8 cellular contexts compared by ENCODE assay signal in the genomic region with DNA sequence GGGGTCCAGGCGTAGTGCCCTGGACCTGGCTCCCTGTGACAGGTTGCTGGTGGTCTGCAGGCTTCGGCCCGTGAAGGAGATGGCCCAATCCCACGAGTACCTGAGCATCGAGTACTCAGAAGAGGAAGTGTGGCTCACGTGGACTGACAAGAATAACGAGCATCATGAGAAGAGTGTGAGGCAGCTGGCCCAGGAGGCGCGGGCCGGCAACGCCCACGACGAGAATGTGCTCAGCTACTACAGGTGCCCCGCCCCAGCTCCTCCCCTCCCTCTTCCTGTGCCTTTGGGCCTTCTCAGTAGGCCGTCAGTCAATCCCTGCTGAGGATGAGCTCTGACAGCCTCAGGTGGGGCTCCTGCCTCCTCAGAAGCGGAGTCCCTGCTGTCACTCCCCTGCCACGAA. TPM values are rescaled to one million over a fixed set of nuclear protein-coding genes. Genes with fewer than 3 reads are reported as not detected.
DNase-seq lines count a peak whose midpoint lies in the region; ATAC-seq and TF ChIP-seq lines count a peak whose summit lies in the region.

No MANE protein-coding gene starts in this region.

- CTCF ChIA-PET in activated naive CD4-positive, alpha-beta T cell treated with anti-CD3 and anti-CD28 coated beads for 36 hours (lab: Charles Lee), result no interaction called here
- CTCF ChIA-PET in SK-N-SH (lab: Yijun Ruan, JAX), result interaction anchor here (0.9 to 3.6 kb wide), 4 partner anchors 14 to 84 kb away, joined by 4 to 16 read pairs (median 4); no protein-coding TSS in a partner anchor

- WGBS in trophoblast cell (ENCODE audit: extremely low coverage, insufficient coverage, insufficient read length), result no CpG with 5 or more reads among the region's 17 CpGs
- 92% methylated on average over 16 of the region's 17 CpGs for WGBS in SK-N-SH (ENCODE audit: low lambda C conversion rate)

- no peaks in the 10 kb centered on the region for H3F3A ChIP-seq in SK-N-SH (replicated peaks; ENCODE audit: insufficient read depth)

- TF ChIP-seq EP300 in SK-N-SH (IDR thresholded peaks at IDR 0.05; ENCODE audit: borderline replicate concordance in 1 of 2, low read depth in 1 of 2, low read length in 1 of 2), result no peak

- intact Hi-C loops in activated naive CD4-positive, alpha-beta T cell treated with anti-CD3 and anti-CD28 coated beads for 36 hours (cut with micrococcal nuclease), result no loop called here

- TF ChIP-seq CTCF in SK-N-SH (IDR thresholded peaks at IDR 0.05), result no peak

- in situ Hi-C loops in Caki2 (cut with HindIII; ENCODE audit: low pct_unique_long_range_greater_than_20kb, low sequenced_read_pairs), result no loop called here

- no peaks in the 10 kb centered on the region for H4K20me1 ChIP-seq in SK-N-SH (ENCODE audit: insufficient read depth)

- H2AFZ ChIP-seq in trophoblast cell (ENCODE audit: insufficient read depth, low read length, poor library complexity) (no peak overlapping the region), SK-N-SH (ENCODE audit: low read depth) (no peak overlapping the region)

- TF ChIP-seq RAD21 in SK-N-SH (IDR thresholded peaks at IDR 0.05; ENCODE audit: low read length), result no peak

- H3K27ac ChIP-seq in trophoblast cell (ENCODE audit: low read depth, low read length), result no peak overlapping the region
- H3K27ac ChIP-seq in SK-N-SH (ENCODE audit: low read depth in 2 of 2, low read length in 1 of 2), result no peak overlapping the region

- H3K27ac Mint-ChIP-seq in activated naive CD4-positive, alpha-beta T cell treated with anti-CD3 and anti-CD28 coated beads for 36 hours, result no peak overlapping the region

- H3K27me3 ChIP-seq in trophoblast cell (ENCODE audit: insufficient read depth, low read length), result no peaks in the 10 kb centered on the region
- H3K27me3 ChIP-seq in SK-N-SH (ENCODE audit: insufficient read depth), result no peaks in the 10 kb centered on the region

- H3K36me3 ChIP-seq in trophoblast cell (ENCODE audit: control insufficient read depth in 1 of 2, insufficient read depth in 2 of 2, low read length in 2 of 2) (peaks cover 3 to 5% of the 10 kb centered on the region in 2 experiments), SK-N-SH (replicated peaks in 1 of 2; ENCODE audit: control insufficient read depth in 1 of 2, insufficient read depth in 2 of 2, low read length in 1 of 2) (no peaks in the 10 kb centered on the region)

- ATAC-seq in HG03280 (IDR thresholded peaks at IDR 0.05; ENCODE audit: unreplicated experiment) (no peak), HG03571 (IDR thresholded peaks at IDR 0.05; ENCODE audit: unreplicated experiment) (no peak)

- peaks cover 42% of the 10 kb centered on the region for H3K36me3 Mint-ChIP-seq in activated naive CD4-positive, alpha-beta T cell treated with anti-CD3 and anti-CD28 coated beads for 36 hours (ENCODE audit: low read depth)

- H4K91ac ChIP-seq in trophoblast cell (ENCODE audit: low read depth, low read length), result no peak overlapping the region

- H3K4me3 ChIP-seq in trophoblast cell (ENCODE audit: low read depth, low read length), result no peak overlapping the region
- H3K4me3 ChIP-seq in SK-N-SH (ENCODE audit: low read depth in 2 of 2, low read length in 1 of 2), result no peak overlapping the region

- no peaks in the 10 kb centered on the region for H3K27me3 Mint-ChIP-seq in activated naive CD4-positive, alpha-beta T cell treated with anti-CD3 and anti-CD28 coated beads for 36 hours (ENCODE audit: low read depth)

- no peaks in the 10 kb centered on the region for H3K9me2 ChIP-seq in SK-N-SH

- H3K9me3 ChIP-seq in trophoblast cell (ENCODE audit: insufficient read depth, low read depth, low read length), result peaks cover 2% of the 10 kb centered on the region
- H3K9me3 ChIP-seq in SK-N-SH, result no peaks in the 10 kb centered on the region

- H3K4ac ChIP-seq in trophoblast cell (ENCODE audit: low read depth, low read length), result no peak overlapping the region

- H3K9ac ChIP-seq in trophoblast cell (ENCODE audit: low read length) (no peak overlapping the region), SK-N-SH (no peak overlapping the region)

- H3K14ac ChIP-seq in trophoblast cell (ENCODE audit: low read length), result no peak overlapping the region

- H3K18ac ChIP-seq in trophoblast cell (ENCODE audit: low read length), result no peak overlapping the region

- H3K4me3 Mint-ChIP-seq in activated naive CD4-positive, alpha-beta T cell treated with anti-CD3 and anti-CD28 coated beads for 36 hours, result no peak overlapping the region

- H3K79me1 ChIP-seq in trophoblast cell (ENCODE audit: low read length), result no peaks in the 10 kb centered on the region

- no peaks in the 10 kb centered on the region for H3K4me1 ChIP-seq in trophoblast cell (ENCODE audit: control insufficient read depth in 1 of 2, insufficient read depth in 2 of 2, low read length in 2 of 2)
- peaks cover 0 to 4% of the 10 kb centered on the region in 2 experiments; a peak in 3 of 4 replicates for H3K4me1 ChIP-seq in SK-N-SH (ENCODE audit: control insufficient read depth in 1 of 2, insufficient read depth in 2 of 2, low read depth in 1 of 2, low read length in 1 of 2)

- POLR2A ChIA-PET in SK-N-SH (lab: Yijun Ruan, JAX), result no interaction called here

- no peak overlapping the region for H2BK120ac ChIP-seq in trophoblast cell (ENCODE audit: insufficient read depth, low read length, poor library complexity)

- no peak overlapping the region for H4K12ac ChIP-seq in trophoblast cell (ENCODE audit: low read depth, low read length)

- H3K23ac ChIP-seq in trophoblast cell (ENCODE audit: low read length), result no peak overlapping the region

- H2BK12ac ChIP-seq in trophoblast cell (ENCODE audit: low read length), result no peak overlapping the region

- H2AK5ac ChIP-seq in trophoblast cell (ENCODE audit: low read length), result no peak overlapping the region

- peak; percentile 66 for DNase-seq in Caki2 (ENCODE audit: low read depth)
- peak; percentile 85 for DNase-seq in SW480 (ENCODE audit: low spot score)
- DNase-seq in activated naive CD4-positive, alpha-beta T cell treated with anti-CD3 and anti-CD28 coated beads for 36 hours, result peak; percentile 71
- peak; percentile 42 to 50 for DNase-seq in trophoblast cell
- DNase-seq in SK-N-SH, result no peak
- no peak for DNase-seq in RPMI8226

- H3K4me1 Mint-ChIP-seq in activated naive CD4-positive, alpha-beta T cell treated with anti-CD3 and anti-CD28 coated beads for 36 hours (ENCODE audit: low read depth), result peaks cover 16% of the 10 kb centered on the region

- H2BK5ac ChIP-seq in trophoblast cell (ENCODE audit: low read depth, low read length, poor library complexity), result no peak overlapping the region

- H3K4me2 ChIP-seq in trophoblast cell (ENCODE audit: low read length) (no peak overlapping the region), SK-N-SH (no peak overlapping the region)

- no peaks in the 10 kb centered on the region for H3K79me2 ChIP-seq in trophoblast cell (ENCODE audit: control insufficient read depth, insufficient read depth, low read length, poor library complexity)
- H3K79me2 ChIP-seq in SK-N-SH (ENCODE audit: insufficient read depth), result no peaks in the 10 kb centered on the region

- no peak overlapping the region for H4K8ac ChIP-seq in trophoblast cell (ENCODE audit: low read depth, low read length)

- no peaks in the 10 kb centered on the region for H3K9me3 Mint-ChIP-seq in activated naive CD4-positive, alpha-beta T cell treated with anti-CD3 and anti-CD28 coated beads for 36 hours

TF ChIP-seq in SK-N-SH, 30 proteins besides CTCF, POLR2A, EP300 and RAD21:
- no peak for TF ChIP-seq POLR2AphosphoS5 (IDR thresholded peaks at IDR 0.05; ENCODE audit: low read depth, low read length)
- TF ChIP-seq, protein P1, sequence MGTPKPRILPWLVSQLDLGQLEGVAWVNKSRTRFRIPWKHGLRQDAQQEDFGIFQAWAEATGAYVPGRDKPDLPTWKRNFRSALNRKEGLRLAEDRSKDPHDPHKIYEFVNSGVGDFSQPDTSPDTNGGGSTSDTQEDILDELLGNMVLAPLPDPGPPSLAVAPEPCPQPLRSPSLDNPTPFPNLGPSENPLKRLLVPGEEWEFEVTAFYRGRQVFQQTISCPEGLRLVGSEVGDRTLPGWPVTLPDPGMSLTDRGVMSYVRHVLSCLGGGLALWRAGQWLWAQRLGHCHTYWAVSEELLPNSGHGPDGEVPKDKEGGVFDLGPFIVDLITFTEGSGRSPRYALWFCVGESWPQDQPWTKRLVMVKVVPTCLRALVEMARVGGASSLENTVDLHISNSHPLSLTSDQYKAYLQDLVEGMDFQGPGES (IDR thresholded peaks at IDR 0.05; ENCODE audit: low read depth, low read length), result no peak
- TF ChIP-seq, protein P2, sequence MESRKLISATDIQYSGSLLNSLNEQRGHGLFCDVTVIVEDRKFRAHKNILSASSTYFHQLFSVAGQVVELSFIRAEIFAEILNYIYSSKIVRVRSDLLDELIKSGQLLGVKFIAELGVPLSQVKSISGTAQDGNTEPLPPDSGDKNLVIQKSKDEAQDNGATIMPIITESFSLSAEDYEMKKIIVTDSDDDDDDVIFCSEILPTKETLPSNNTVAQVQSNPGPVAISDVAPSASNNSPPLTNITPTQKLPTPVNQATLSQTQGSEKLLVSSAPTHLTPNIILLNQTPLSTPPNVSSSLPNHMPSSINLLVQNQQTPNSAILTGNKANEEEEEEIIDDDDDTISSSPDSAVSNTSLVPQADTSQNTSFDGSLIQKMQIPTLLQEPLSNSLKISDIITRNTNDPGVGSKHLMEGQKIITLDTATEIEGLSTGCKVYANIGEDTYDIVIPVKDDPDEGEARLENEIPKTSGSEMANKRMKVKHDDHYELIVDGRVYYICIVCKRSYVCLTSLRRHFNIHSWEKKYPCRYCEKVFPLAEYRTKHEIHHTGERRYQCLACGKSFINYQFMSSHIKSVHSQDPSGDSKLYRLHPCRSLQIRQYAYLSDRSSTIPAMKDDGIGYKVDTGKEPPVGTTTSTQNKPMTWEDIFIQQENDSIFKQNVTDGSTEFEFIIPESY (IDR thresholded peaks at IDR 0.05; ENCODE audit: borderline replicate concordance, low read depth), result no peak
- TF ChIP-seq NFIC (IDR thresholded peaks at IDR 0.05; ENCODE audit: borderline replicate concordance), result no peak
- no peak for TF ChIP-seq TAF1 (IDR thresholded peaks at IDR 0.05; ENCODE audit: borderline replicate concordance, low read depth, low read length)
- TF ChIP-seq ELF1 (IDR thresholded peaks at IDR 0.05), result no peak

RNA-seq across cellular contexts. Expression of a gene that starts 42.6 kb away (rescaled TPM):
- 41.7 and 68.5 TPM in 2 replicates for total RNA-seq in Caki2 (2014; rRNA removed; shearing (Covaris generic); ENCODE audit: low replicate concordance)
- 100 to 1,000 TPM; 199 to 205 TPM for total RNA-seq in activated naive CD4-positive, alpha-beta T cell treated with anti-CD3 and anti-CD28 coated beads for 36 hours
- polyA plus RNA-seq in trophoblast cell (2013), result 65.9 and 67.3 TPM in 2 replicates
- 49.8 and 59.0 TPM in 2 replicates for polyA plus RNA-seq in SK-N-SH (2012; rRNA removed)
- polyA plus RNA-seq in SK-N-SH (2012; cell fraction: cytosol; rRNA removed), result 43.2 and 47.9 TPM in 2 replicates
- polyA plus RNA-seq in SK-N-SH (2012; cell fraction: nucleus; rRNA removed), result 37.4 and 42.0 TPM in 2 replicates

RNA-seq across cellular contexts. Expression of a gene that starts 47.8 kb away (rescaled TPM):
- 59.3 and 60.1 TPM in 2 replicates for total RNA-seq in Caki2 (2014; rRNA removed; shearing (Covaris generic); ENCODE audit: low replicate concordance)
- total RNA-seq in activated naive CD4-positive, alpha-beta T cell treated with anti-CD3 and anti-CD28 coated beads for 36 hours, result 10 to 100 TPM; 34.8 to 35.1 TPM
- 4.9 and 5.1 TPM in 2 replicates for polyA plus RNA-seq in trophoblast cell (2013)
- 4.7 and 8.1 TPM in 2 replicates for polyA plus RNA-seq in SK-N-SH (2012; rRNA removed)
- 1.9 and 3.7 TPM in 2 replicates for polyA plus RNA-seq in SK-N-SH (2012; cell fraction: cytosol; rRNA removed)
- 22.6 and 23.4 TPM in 2 replicates for polyA plus RNA-seq in SK-N-SH (2012; cell fraction: nucleus; rRNA removed)

Comparison
In these comparisons a context has a peak if more than half of its experiments do, and no peak if none do; other contexts are left out.
1. DNase-seq: peak in Caki2 (single experiment), SW480 (single experiment), activated naive CD4-positive, alpha-beta T cell treated with anti-CD3 and anti-CD28 coated beads for 36 hours (single experiment) and trophoblast cell (2 of 2); none in SK-N-SH (single experiment) and RPMI8226 (single experiment).